ENCODE assay signal across 21 cellular contexts in genomic region chr2:112144966-112145365, GRCh38.
"Had no signal": no experiment of that assay in that cellular context is flagged by ENCODE, and none has a peak within 500 bp of the region (broad histone marks: within the 10 kb centered on the region; RNA-seq: fewer than 3 reads in every experiment).

No MANE protein-coding gene starts in this region.

- DNase-seq: colonic mucosa; dermis blood vessel endothelial cell; effector CD4-positive, alpha-beta T cell; endodermal cell; erythroblast; heart right ventricle; hypothalamus; kidney glomerular epithelial cell; mammary epithelial cell; natural killer cell; nucleus accumbens; ovary; stimulated activated CD4-positive, alpha-beta T cell treated with anti-CD3 and anti-CD28 coated beads, Interleukin-2, amount 100 ng/mL, for 48 hours; stimulated activated naive CD8-positive, alpha-beta T cell treated with anti-CD3 and anti-CD28 coated beads, Interleukin-15, Interleukin-2, amounts not matched to agents 100 U/mL and 50 U/mL, for 24 hours; thyroid gland; uterus had no signal

- H3K27me3 ChIP-seq: ovary, right atrium auricular region, suprapubic skin, thyroid gland, uterus had no signal

- H3K4me3 ChIP-seq: colonic mucosa, heart right ventricle, neural progenitor cell, ovary, right atrium auricular region, smooth muscle cell, suprapubic skin, thyroid gland, uterus had no signal

- H3K4me1 ChIP-seq: colonic mucosa, thyroid gland had no signal

- H3K27ac ChIP-seq: colonic mucosa, heart right ventricle, neural progenitor cell, ovary, right atrium auricular region, suprapubic skin, thyroid gland, uterus had no signal

- H3K9me3 ChIP-seq: colonic mucosa, heart right ventricle, ovary, right atrium auricular region, suprapubic skin, thyroid gland, uterus had no signal

- H3K9me3 Mint-ChIP-seq: endodermal cell, natural killer cell, neural progenitor cell, type B pancreatic cell had no signal

- H3K4me3 Mint-ChIP-seq: endodermal cell, natural killer cell, neural progenitor cell, type B pancreatic cell had no signal

- H3K27ac Mint-ChIP-seq: endodermal cell, natural killer cell, neural progenitor cell, type B pancreatic cell had no signal

- H3K4me1 Mint-ChIP-seq: endodermal cell, natural killer cell had no signal

- ATAC-seq: heart right ventricle; natural killer cell; stimulated activated naive CD8-positive, alpha-beta T cell treated with anti-CD3 and anti-CD28 coated beads, Interleukin-15, Interleukin-2, amounts not matched to agents 100 U/mL and 50 U/mL, for 24 hours had no signal

- H3K36me3 ChIP-seq: colonic mucosa, heart right ventricle, ovary, right atrium auricular region, suprapubic skin, thyroid gland, uterus had no signal

- H3K36me3 Mint-ChIP-seq: natural killer cell had no signal
